ENCODE assay signal across 11 cellular contexts in the genomic region with DNA sequence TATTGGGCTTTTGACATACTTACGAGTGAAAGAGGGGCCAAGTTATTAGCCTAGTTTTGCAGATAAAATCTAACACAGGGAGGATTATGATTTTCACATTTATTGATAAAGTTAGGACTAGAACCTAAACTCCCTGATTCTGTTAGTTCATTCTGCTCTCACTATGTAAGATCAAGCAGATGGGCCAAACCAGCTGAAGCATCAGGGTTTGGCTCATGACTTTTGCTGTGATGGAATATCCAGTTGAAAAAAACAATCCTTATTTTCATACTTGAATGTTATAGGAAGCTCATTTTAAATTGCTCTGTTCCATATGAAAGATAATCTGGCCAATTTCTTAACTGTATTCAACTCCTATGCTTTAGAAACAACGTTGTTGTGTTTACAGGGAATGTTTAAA. TPM values are rescaled to one million over a fixed set of nuclear protein-coding genes. Genes with fewer than 3 reads are reported as not detected.
DNase-seq lines count a peak whose midpoint lies in the region; ATAC-seq and TF ChIP-seq lines count a peak whose summit lies in the region.
"Had no signal": no experiment of that assay in that cellular context is flagged by ENCODE, and none has a peak within 500 bp of the region (broad histone marks: within the 10 kb centered on the region; RNA-seq: fewer than 3 reads in every experiment).

No MANE protein-coding gene starts in this region.

- no peak for ATAC-seq in activated CD8-positive, alpha-beta memory T cell treated with anti-CD3 and anti-CD28 coated beads, Interleukin-2, amount 10 ng/mL, durations not matched to agents 7 days and 5 days
- no peak for ATAC-seq in stimulated activated naive B cell treated with anti-CD40 and anti-IgM and Interleukin-4, amounts not matched to agents 10 μg/mL and 1 μg/mL and 100 μg/mL, for 72 hours (replicated peaks)
- no peak for ATAC-seq in GM19328 (IDR thresholded peaks at IDR 0.05; ENCODE audit: unreplicated experiment)

- H3K36me3 ChIP-seq in esophagus muscularis mucosa (no peaks in the 10 kb centered on the region), smooth muscle cell (ENCODE audit: low read depth) (no peaks in the 10 kb centered on the region)

- H4K20me1 ChIP-seq in smooth muscle cell (ENCODE audit: low read depth): no peaks in the 10 kb centered on the region

- 62% methylated on average over 2 of the region's 2 CpGs for WGBS in esophagus muscularis mucosa
- WGBS in smooth muscle cell (ENCODE audit: low lambda C conversion rate): 56% methylated on average over 2 of the region's 2 CpGs

- H3K27me3 ChIP-seq in esophagus muscularis mucosa (no peaks in the 10 kb centered on the region), smooth muscle cell (ENCODE audit: low read depth) (no peaks in the 10 kb centered on the region)

- H3K27ac ChIP-seq in esophagus muscularis mucosa (replicated peaks in 1 of 4) (peak overlapping the region; percentile 6 to 33 (median 11)), smooth muscle cell (ENCODE audit: low read depth) (peak overlapping the region; percentile 49)

- H3K4me3 Mint-ChIP-seq in activated CD8-positive, alpha-beta memory T cell treated with anti-CD3 and anti-CD28 coated beads, Interleukin-2, amount 10 ng/mL, durations not matched to agents 7 days and 5 days: no peak overlapping the region
- H3K4me3 Mint-ChIP-seq in stimulated activated naive B cell treated with anti-CD40 and anti-IgM and Interleukin-4, amounts not matched to agents 10 μg/mL and 1 μg/mL and 100 μg/mL, for 72 hours: no peak overlapping the region

- H3K4me2 ChIP-seq in smooth muscle cell: peak overlapping the region; percentile 70

- TF ChIP-seq POLR2A in esophagus muscularis mucosa (IDR thresholded peaks at IDR 0.05; ENCODE audit: low read depth): no peak

- no peaks in the 10 kb centered on the region for H3K9me3 ChIP-seq in esophagus muscularis mucosa
- H3K9me3 ChIP-seq in smooth muscle cell (replicated peaks; ENCODE audit: low read depth): no peaks in the 10 kb centered on the region

- no peaks in the 10 kb centered on the region for H3K79me2 ChIP-seq in smooth muscle cell (ENCODE audit: low read depth)

- no peaks in the 10 kb centered on the region for H3K9me3 Mint-ChIP-seq in activated CD8-positive, alpha-beta memory T cell treated with anti-CD3 and anti-CD28 coated beads, Interleukin-2, amount 10 ng/mL, durations not matched to agents 7 days and 5 days (ENCODE audit: low read depth)
- H3K9me3 Mint-ChIP-seq in stimulated activated naive B cell treated with anti-CD40 and anti-IgM and Interleukin-4, amounts not matched to agents 10 μg/mL and 1 μg/mL and 100 μg/mL, for 72 hours: peaks cover 0 to 1% of the 10 kb centered on the region in 2 donors

- CTCF ChIA-PET in activated CD8-positive, alpha-beta memory T cell treated with anti-CD3 and anti-CD28 coated beads, Interleukin-2, amount 10 ng/mL, durations not matched to agents 7 days and 5 days (lab: Charles Lee): interaction anchor here (1.2 to 1.9 kb wide), 6 partner anchors 12 to 243 kb away, joined by 3 to 10 read pairs (median 4); a partner anchor contains a TSS

- H3K4me1 ChIP-seq in esophagus muscularis mucosa: peaks cover 12 to 15% (median 13%) of the 10 kb centered on the region in 4 donors
- peaks cover 45% of the 10 kb centered on the region for H3K4me1 ChIP-seq in smooth muscle cell (ENCODE audit: low read depth)

- H2AFZ ChIP-seq in smooth muscle cell (ENCODE audit: low read depth): peak overlapping the region; percentile 17

- no peak for DNase-seq in activated CD8-positive, alpha-beta memory T cell treated with anti-CD3 and anti-CD28 coated beads, Interleukin-2, amount 10 ng/mL, durations not matched to agents 7 days and 5 days
- DNase-seq in activated CD8-positive, alpha-beta memory T cell treated with anti-CD3 and anti-CD28 coated beads, Interleukin-2, amount 50 U/mL, for 4 hours: no peak
- peak; percentile 48 for DNase-seq in SK-MEL-5 (ENCODE audit: low read depth, low spot score)
- DNase-seq in esophagus muscularis mucosa (ENCODE audit: extremely low spot score): no peak
- no peak for DNase-seq in smooth muscle cell (lab: John Stamatoyannopoulos, UW; ENCODE audit: unreplicated experiment)
- no peak for DNase-seq in HK-2 (ENCODE audit: unreplicated experiment)
- DNase-seq in stimulated activated naive B cell treated with anti-CD40 and anti-IgM and Interleukin-4, amounts not matched to agents 10 μg/mL and 1 μg/mL and 100 μg/mL, for 72 hours: no peak
- DNase-seq: activated CD4-positive, alpha-beta T cell treated with anti-CD3 and anti-CD28 coated beads, Interleukin-2, amount 50 U/mL, for 4 hours; stimulated activated CD4-positive, alpha-beta T cell treated with anti-CD3 and anti-CD28 coated beads, Interleukin-15, amount 100 ng/mL, for 24 hours; stimulated activated naive CD4-positive, alpha-beta T cell had no signal

- H3F3A ChIP-seq in smooth muscle cell (ENCODE audit: low read depth): peaks cover 25% of the 10 kb centered on the region

- in situ Hi-C loops in SK-MEL-5 (cut with HindIII; ENCODE audit: low pct_unique_long_range_greater_than_20kb, low sequenced_read_pairs): no loop called here

- TF ChIP-seq CTCF in esophagus muscularis mucosa (IDR thresholded peaks at IDR 0.05): no peak
- TF ChIP-seq CTCF in smooth muscle cell (IDR thresholded peaks at IDR 0.05; ENCODE audit: borderline replicate concordance, insufficient read depth, poor library complexity, severe bottlenecking): no peak

- H3K27me3 Mint-ChIP-seq in activated CD8-positive, alpha-beta memory T cell treated with anti-CD3 and anti-CD28 coated beads, Interleukin-2, amount 10 ng/mL, durations not matched to agents 7 days and 5 days: no peaks in the 10 kb centered on the region
- H3K27me3 Mint-ChIP-seq in stimulated activated naive B cell treated with anti-CD40 and anti-IgM and Interleukin-4, amounts not matched to agents 10 μg/mL and 1 μg/mL and 100 μg/mL, for 72 hours: no peaks in the 10 kb centered on the region

- H3K27ac Mint-ChIP-seq in activated CD8-positive, alpha-beta memory T cell treated with anti-CD3 and anti-CD28 coated beads, Interleukin-2, amount 10 ng/mL, durations not matched to agents 7 days and 5 days: peak overlapping the region; percentile 93
- no peak overlapping the region for H3K27ac Mint-ChIP-seq in stimulated activated naive B cell treated with anti-CD40 and anti-IgM and Interleukin-4, amounts not matched to agents 10 μg/mL and 1 μg/mL and 100 μg/mL, for 72 hours

- H3K36me3 Mint-ChIP-seq in activated CD8-positive, alpha-beta memory T cell treated with anti-CD3 and anti-CD28 coated beads, Interleukin-2, amount 10 ng/mL, durations not matched to agents 7 days and 5 days: peaks cover 4% of the 10 kb centered on the region
- H3K36me3 Mint-ChIP-seq in stimulated activated naive B cell treated with anti-CD40 and anti-IgM and Interleukin-4, amounts not matched to agents 10 μg/mL and 1 μg/mL and 100 μg/mL, for 72 hours: no peaks in the 10 kb centered on the region

- H3K4me3 ChIP-seq in esophagus muscularis mucosa (no peak overlapping the region), smooth muscle cell (no peak overlapping the region)

- no peak for TF ChIP-seq EP300 in esophagus muscularis mucosa (IDR thresholded peaks at IDR 0.05)

- intact Hi-C loops in esophagus muscularis mucosa (cut with DNase I): no loop called here

- H3K9ac ChIP-seq in smooth muscle cell (ENCODE audit: low read depth): no peak overlapping the region

- H3K4me1 Mint-ChIP-seq in activated CD8-positive, alpha-beta memory T cell treated with anti-CD3 and anti-CD28 coated beads, Interleukin-2, amount 10 ng/mL, durations not matched to agents 7 days and 5 days: peaks cover 79% of the 10 kb centered on the region
- peaks cover 25 to 55% of the 10 kb centered on the region in 2 donors for H3K4me1 Mint-ChIP-seq in stimulated activated naive B cell treated with anti-CD40 and anti-IgM and Interleukin-4, amounts not matched to agents 10 μg/mL and 1 μg/mL and 100 μg/mL, for 72 hours

RNA-seq across cellular contexts. Expression of a gene that starts 21.2 kb away (rescaled TPM):
- 100 to 1,000 TPM in 1 of 2 experiments, 10 to 100 TPM in 1; 73.7 to 126 TPM for total RNA-seq in activated CD8-positive, alpha-beta memory T cell treated with anti-CD3 and anti-CD28 coated beads, Interleukin-2, amount 10 ng/mL, durations not matched to agents 7 days and 5 days
- total RNA-seq in SK-MEL-5 (2014; rRNA removed; shearing (Covaris generic)): 49.9 and 59.2 TPM in 2 replicates
- polyA plus RNA-seq in SK-MEL-5 (2015; cell fraction: cytosol; rRNA removed): 114 and 158 TPM in 2 replicates
- polyA plus RNA-seq in SK-MEL-5 (2015; cell fraction: nucleus; rRNA removed): 145 and 146 TPM in 2 replicates
- total RNA-seq in esophagus muscularis mucosa (100 to 1,000 TPM; 103 to 136 (median 136) TPM), smooth muscle cell (17.4 and 17.8 TPM in 2 replicates)
- 26.4 and 28.1 TPM in 2 replicates for polyA plus RNA-seq in smooth muscle cell
